In the genomic region with DNA sequence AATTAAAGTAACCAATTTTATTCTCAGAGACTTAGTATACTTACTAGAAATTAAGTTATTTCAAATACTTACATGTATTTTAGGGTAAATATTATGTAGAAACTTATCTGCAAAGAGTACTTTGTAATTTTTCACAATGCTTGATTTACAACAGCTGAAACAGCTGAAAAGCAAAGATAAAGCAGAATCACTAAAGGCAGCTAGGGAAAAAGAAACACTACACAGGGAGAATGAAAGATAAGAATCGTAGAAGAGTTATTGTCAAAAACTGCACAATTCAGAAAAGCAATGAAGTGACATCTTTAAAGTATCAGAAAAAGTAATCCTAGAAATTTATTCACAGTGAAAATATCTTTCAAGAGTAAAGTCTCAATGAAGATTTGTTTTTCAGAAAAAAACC, we compare ENCODE assay signal across 1 cellular context.
TF ChIP-seq lines count a peak whose summit lies in the region.

No MANE protein-coding gene starts in this region.

TF ChIP-seq in K562, 482 proteins besides CTCF, POLR2A, EP300 and RAD21 (continued from another document and continues in another):
- TF ChIP-seq, protein P1, sequence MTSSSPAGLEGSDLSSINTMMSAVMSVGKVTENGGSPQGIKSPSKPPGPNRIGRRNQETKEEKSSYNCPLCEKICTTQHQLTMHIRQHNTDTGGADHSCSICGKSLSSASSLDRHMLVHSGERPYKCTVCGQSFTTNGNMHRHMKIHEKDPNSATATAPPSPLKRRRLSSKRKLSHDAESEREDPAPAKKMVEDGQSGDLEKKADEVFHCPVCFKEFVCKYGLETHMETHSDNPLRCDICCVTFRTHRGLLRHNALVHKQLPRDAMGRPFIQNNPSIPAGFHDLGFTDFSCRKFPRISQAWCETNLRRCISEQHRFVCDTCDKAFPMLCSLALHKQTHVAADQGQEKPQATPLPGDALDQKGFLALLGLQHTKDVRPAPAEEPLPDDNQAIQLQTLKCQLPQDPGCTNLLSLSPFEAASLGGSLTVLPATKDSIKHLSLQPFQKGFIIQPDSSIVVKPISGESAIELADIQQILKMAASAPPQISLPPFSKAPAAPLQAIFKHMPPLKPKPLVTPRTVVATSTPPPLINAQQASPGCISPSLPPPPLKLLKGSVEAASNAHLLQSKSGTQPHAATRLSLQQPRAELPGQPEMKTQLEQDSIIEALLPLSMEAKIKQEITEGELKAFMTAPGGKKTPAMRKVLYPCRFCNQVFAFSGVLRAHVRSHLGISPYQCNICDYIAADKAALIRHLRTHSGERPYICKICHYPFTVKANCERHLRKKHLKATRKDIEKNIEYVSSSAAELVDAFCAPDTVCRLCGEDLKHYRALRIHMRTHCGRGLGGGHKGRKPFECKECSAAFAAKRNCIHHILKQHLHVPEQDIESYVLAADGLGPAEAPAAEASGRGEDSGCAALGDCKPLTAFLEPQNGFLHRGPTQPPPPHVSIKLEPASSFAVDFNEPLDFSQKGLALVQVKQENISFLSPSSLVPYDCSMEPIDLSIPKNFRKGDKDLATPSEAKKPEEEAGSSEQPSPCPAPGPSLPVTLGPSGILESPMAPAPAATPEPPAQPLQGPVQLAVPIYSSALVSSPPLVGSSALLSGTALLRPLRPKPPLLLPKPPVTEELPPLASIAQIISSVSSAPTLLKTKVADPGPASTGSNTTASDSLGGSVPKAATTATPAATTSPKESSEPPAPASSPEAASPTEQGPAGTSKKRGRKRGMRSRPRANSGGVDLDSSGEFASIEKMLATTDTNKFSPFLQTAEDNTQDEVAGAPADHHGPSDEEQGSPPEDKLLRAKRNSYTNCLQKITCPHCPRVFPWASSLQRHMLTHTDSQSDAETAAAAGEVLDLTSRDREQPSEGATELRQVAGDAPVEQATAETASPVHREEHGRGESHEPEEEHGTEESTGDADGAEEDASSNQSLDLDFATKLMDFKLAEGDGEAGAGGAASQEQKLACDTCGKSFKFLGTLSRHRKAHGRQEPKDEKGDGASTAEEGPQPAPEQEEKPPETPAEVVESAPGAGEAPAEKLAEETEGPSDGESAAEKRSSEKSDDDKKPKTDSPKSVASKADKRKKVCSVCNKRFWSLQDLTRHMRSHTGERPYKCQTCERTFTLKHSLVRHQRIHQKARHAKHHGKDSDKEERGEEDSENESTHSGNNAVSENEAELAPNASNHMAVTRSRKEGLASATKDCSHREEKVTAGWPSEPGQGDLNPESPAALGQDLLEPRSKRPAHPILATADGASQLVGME (CRISPR knock-in tag; IDR thresholded peaks at IDR 0.05) = no peak
- TF ChIP-seq ATF7 (IDR thresholded peaks at IDR 0.05) (no peak), KLF6 (CRISPR knock-in tag; IDR thresholded peaks at IDR 0.05; ENCODE audit: borderline replicate concordance) (0 out of 2 replicates have a peak, but pooled peaks have one; percentile 38), PTRF (tag; IDR thresholded peaks at IDR 0.05) (no peak), SRSF1 (IDR thresholded peaks at IDR 0.05; ENCODE audit: low read depth, low read length) (no peak), HMGN3 (IDR thresholded peaks at IDR 0.05; ENCODE audit: borderline replicate concordance, extremely low read depth, insufficient read length, low read depth, low read length) (no peak), SAP30 (IDR thresholded peaks at IDR 0.05; ENCODE audit: borderline replicate concordance, insufficient read depth, low read depth, low read length, poor library complexity, severe bottlenecking) (no peak), FOXM1 (IDR thresholded peaks at IDR 0.05; ENCODE audit: low read depth) (peak; percentile 93), FOXM1 (CRISPR knock-in tag; IDR thresholded peaks at IDR 0.05; ENCODE audit: low read depth) (no peak), ZNF146 (CRISPR knock-in tag; IDR thresholded peaks at IDR 0.05; ENCODE audit: unreplicated experiment) (no peak), ZNF561 (CRISPR knock-in tag; conservative IDR thresholded peaks at IDR 0.05) (no peak), ILK (tag; IDR thresholded peaks at IDR 0.05; ENCODE audit: borderline replicate concordance, low read depth) (no peak), NR2C1 (IDR thresholded peaks at IDR 0.05) (no peak), NR2C1 (tag; IDR thresholded peaks at IDR 0.05) (no peak), MIER1 (IDR thresholded peaks at IDR 0.05; ENCODE audit: low read depth) (no peak), THRAP3 (IDR thresholded peaks at IDR 0.05; ENCODE audit: borderline replicate concordance) (no peak), HNRNPLL (IDR thresholded peaks at IDR 0.05; ENCODE audit: low read depth, low read length, poor library complexity, severe bottlenecking) (no peak), HDAC3 (IDR thresholded peaks at IDR 0.05; ENCODE audit: borderline replicate concordance, partially characterized antibody) (peak; percentile 80), TEAD1 (CRISPR knock-in tag; IDR thresholded peaks at IDR 0.05) (peak in 1 of 2 experiments; percentile 61; a peak in 1 of 4 replicates), TAF1 (IDR thresholded peaks at IDR 0.05; ENCODE audit: control insufficient read depth, extremely low read depth, insufficient read depth, low read length, severe bottlenecking) (no peak), NCOA4 (IDR thresholded peaks at IDR 0.05; ENCODE audit: partially characterized antibody) (no peak), BMI1 (IDR thresholded peaks at IDR 0.05; ENCODE audit: low read length) (no peak), FOXK1 (CRISPR knock-in tag; IDR thresholded peaks at IDR 0.05; ENCODE audit: borderline replicate concordance) (no peak), OTX1 (CRISPR knock-in tag; IDR thresholded peaks at IDR 0.05) (peak; percentile 44; the same call in 1 of the 2 replicates), ERF (CRISPR knock-in tag; IDR thresholded peaks at IDR 0.05) (no peak), TBL1XR1 (IDR thresholded peaks at IDR 0.05; ENCODE audit: low read length in 2 of 2) (peak in 1 of 2 experiments; percentile 77; a peak in 2 of 4 replicates), MYNN (IDR thresholded peaks at IDR 0.05) (no peak), MYNN (CRISPR knock-in tag; IDR thresholded peaks at IDR 0.05) (no peak), ARNT (IDR thresholded peaks at IDR 0.05) (peak; percentile 83 to 94), FOXK2 (conservative IDR thresholded peaks at IDR 0.05 in 1 of 2, IDR thresholded peaks at IDR 0.05 in 1 of 2; ENCODE audit: low read depth in 2 of 2) (peak; percentile 65 to 70), LARP7 (IDR thresholded peaks at IDR 0.05) (no peak), PML (IDR thresholded peaks at IDR 0.05; ENCODE audit: low read length) (peak; percentile 96), IFI16 (CRISPR knock-in tag; IDR thresholded peaks at IDR 0.05) (no peak)
- TF ChIP-seq, protein P2, sequence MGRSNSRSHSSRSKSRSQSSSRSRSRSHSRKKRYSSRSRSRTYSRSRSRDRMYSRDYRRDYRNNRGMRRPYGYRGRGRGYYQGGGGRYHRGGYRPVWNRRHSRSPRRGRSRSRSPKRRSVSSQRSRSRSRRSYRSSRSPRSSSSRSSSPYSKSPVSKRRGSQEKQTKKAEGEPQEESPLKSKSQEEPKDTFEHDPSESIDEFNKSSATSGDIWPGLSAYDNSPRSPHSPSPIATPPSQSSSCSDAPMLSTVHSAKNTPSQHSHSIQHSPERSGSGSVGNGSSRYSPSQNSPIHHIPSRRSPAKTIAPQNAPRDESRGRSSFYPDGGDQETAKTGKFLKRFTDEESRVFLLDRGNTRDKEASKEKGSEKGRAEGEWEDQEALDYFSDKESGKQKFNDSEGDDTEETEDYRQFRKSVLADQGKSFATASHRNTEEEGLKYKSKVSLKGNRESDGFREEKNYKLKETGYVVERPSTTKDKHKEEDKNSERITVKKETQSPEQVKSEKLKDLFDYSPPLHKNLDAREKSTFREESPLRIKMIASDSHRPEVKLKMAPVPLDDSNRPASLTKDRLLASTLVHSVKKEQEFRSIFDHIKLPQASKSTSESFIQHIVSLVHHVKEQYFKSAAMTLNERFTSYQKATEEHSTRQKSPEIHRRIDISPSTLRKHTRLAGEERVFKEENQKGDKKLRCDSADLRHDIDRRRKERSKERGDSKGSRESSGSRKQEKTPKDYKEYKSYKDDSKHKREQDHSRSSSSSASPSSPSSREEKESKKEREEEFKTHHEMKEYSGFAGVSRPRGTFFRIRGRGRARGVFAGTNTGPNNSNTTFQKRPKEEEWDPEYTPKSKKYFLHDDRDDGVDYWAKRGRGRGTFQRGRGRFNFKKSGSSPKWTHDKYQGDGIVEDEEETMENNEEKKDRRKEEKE (IDR thresholded peaks at IDR 0.05; ENCODE audit: borderline replicate concordance in 1 of 2, control insufficient read depth in 1 of 2, low read depth in 2 of 2, low read length in 1 of 2) = no peak
- TF ChIP-seq, protein P3, sequence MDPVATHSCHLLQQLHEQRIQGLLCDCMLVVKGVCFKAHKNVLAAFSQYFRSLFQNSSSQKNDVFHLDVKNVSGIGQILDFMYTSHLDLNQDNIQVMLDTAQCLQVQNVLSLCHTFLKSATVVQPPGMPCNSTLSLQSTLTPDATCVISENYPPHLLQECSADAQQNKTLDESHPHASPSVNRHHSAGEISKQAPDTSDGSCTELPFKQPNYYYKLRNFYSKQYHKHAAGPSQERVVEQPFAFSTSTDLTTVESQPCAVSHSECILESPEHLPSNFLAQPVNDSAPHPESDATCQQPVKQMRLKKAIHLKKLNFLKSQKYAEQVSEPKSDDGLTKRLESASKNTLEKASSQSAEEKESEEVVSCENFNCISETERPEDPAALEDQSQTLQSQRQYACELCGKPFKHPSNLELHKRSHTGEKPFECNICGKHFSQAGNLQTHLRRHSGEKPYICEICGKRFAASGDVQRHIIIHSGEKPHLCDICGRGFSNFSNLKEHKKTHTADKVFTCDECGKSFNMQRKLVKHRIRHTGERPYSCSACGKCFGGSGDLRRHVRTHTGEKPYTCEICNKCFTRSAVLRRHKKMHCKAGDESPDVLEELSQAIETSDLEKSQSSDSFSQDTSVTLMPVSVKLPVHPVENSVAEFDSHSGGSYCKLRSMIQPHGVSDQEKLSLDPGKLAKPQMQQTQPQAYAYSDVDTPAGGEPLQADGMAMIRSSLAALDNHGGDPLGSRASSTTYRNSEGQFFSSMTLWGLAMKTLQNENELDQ (CRISPR knock-in tag; IDR thresholded peaks at IDR 0.05; ENCODE audit: borderline replicate concordance) = no peak
- TF ChIP-seq, protein P4, sequence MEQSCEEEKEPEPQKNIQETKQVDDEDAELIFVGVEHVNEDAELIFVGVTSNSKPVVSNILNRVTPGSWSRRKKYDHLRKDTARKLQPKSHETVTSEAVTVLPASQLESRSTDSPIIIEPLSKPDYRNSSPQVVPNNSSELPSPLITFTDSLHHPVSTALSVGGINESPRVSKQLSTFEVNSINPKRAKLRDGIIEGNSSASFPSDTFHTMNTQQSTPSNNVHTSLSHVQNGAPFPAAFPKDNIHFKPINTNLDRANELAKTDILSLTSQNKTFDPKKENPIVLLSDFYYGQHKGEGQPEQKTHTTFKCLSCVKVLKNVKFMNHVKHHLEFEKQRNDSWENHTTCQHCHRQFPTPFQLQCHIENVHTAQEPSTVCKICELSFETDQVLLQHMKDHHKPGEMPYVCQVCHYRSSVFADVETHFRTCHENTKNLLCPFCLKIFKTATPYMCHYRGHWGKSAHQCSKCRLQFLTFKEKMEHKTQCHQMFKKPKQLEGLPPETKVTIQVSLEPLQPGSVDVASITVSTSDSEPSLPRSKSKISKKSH (CRISPR knock-in tag; IDR thresholded peaks at IDR 0.05) = no peak
- TF ChIP-seq, protein P5, sequence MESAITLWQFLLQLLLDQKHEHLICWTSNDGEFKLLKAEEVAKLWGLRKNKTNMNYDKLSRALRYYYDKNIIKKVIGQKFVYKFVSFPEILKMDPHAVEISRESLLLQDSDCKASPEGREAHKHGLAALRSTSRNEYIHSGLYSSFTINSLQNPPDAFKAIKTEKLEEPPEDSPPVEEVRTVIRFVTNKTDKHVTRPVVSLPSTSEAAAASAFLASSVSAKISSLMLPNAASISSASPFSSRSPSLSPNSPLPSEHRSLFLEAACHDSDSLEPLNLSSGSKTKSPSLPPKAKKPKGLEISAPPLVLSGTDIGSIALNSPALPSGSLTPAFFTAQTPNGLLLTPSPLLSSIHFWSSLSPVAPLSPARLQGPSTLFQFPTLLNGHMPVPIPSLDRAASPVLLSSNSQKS (CRISPR knock-in tag; IDR thresholded peaks at IDR 0.05) = no peak
- TF ChIP-seq, protein P6, sequence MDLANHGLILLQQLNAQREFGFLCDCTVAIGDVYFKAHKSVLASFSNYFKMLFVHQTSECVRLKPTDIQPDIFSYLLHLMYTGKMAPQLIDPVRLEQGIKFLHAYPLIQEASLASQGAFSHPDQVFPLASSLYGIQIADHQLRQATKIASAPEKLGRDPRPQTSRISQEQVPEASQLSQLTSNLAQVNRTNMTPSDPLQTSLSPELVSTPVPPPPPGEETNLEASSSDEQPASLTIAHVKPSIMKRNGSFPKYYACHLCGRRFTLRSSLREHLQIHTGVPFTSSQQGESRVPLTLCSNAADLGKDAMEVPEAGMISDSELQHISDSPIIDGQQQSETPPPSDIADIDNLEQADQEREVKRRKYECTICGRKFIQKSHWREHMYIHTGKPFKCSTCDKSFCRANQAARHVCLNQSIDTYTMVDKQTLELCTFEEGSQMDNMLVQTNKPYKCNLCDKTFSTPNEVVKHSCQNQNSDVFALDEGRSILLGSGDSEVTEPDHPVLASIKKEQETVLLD (IDR thresholded peaks at IDR 0.05) = peak; percentile 74; the same call in 1 of the 2 replicates
